13 cellular contexts compared by ENCODE assay signal in genomic region chr2:46569766-46570165, GRCh38. TPM values are rescaled to one million over a fixed set of nuclear protein-coding genes. Genes with fewer than 3 reads are reported as not detected.
DNase-seq lines count a peak whose midpoint lies in the region; ATAC-seq and TF ChIP-seq lines count a peak whose summit lies in the region.
"Had no signal": no experiment of that assay in that cellular context is flagged by ENCODE, and none has a peak within 500 bp of the region (broad histone marks: within the 10 kb centered on the region; RNA-seq: fewer than 3 reads in every experiment).

No MANE protein-coding gene starts in this region.

- DNase-seq in activated naive CD8-positive, alpha-beta T cell treated with anti-CD3 and anti-CD28 coated beads for 36 hours = no peak
- DNase-seq in activated naive CD8-positive, alpha-beta T cell treated with anti-CD3 and anti-CD28 coated beads, Interleukin-2, amount 50 U/mL, for 24 hours = no peak
- DNase-seq in left lung (no peak), transverse colon (no peak), occipital lobe (lab: John Stamatoyannopoulos, UW) (no peak), breast epithelium (ENCODE audit: low spot score in 2 of 2) (no peak)
- DNase-seq: 8988T; activated T-cell treated with anti-CD3 and anti-CD28 coated beads, Interleukin-2, amount 50 U/mL, for 48 hours; cerebellar nuclear complex; NCI-H1048; stimulated activated CD4-positive, alpha-beta T cell treated with anti-CD3 and anti-CD28 coated beads, Interleukin-15, amount 100 ng/mL, for 24 hours had no signal

- H3K27me3 ChIP-seq in left lung (no peaks in the 10 kb centered on the region), transverse colon (no peaks in the 10 kb centered on the region), breast epithelium (no peaks in the 10 kb centered on the region)

- intact Hi-C loops in left lung (cut with DNase I) = no loop called here
- intact Hi-C loops in transverse colon (cut with DNase I; ENCODE audit: low total_unique reads) = no loop called here
- intact Hi-C loops in breast epithelium (cut with DNase I; ENCODE audit: low total_unique reads) = loop anchor here (5.0 kb wide), 1 partner anchor 862 kb away; no protein-coding TSS in a partner anchor

- 43 to 78% methylated on average over 1 of the region's 1 CpG for WGBS in transverse colon (ENCODE audit: low coverage in 1 of 2), 2 donors

- no peak overlapping the region for H3K4me3 Mint-ChIP-seq in activated naive CD8-positive, alpha-beta T cell treated with anti-CD3 and anti-CD28 coated beads for 36 hours
- H3K4me3 Mint-ChIP-seq in activated naive CD8-positive, alpha-beta T cell treated with anti-CD3 and anti-CD28 coated beads, Interleukin-2, amount 50 U/mL, for 24 hours = no peak overlapping the region

- in situ Hi-C loops in transverse colon (cut with MboI; ENCODE audit: low pct_ligation_motif_present in 1 of 4, low pct_unique_long_range_greater_than_20kb in 1 of 4, low sequenced_read_pairs in 3 of 4) = no loop called here

- TF ChIP-seq CTCF in left lung (IDR thresholded peaks at IDR 0.05) (no peak), transverse colon (IDR thresholded peaks at IDR 0.05) (no peak), breast epithelium (IDR thresholded peaks at IDR 0.05) (no peak)

- H3K36me3 ChIP-seq in left lung = peaks cover 0 to 16% of the 10 kb centered on the region in 2 donors
- no peaks in the 10 kb centered on the region for H3K36me3 ChIP-seq in transverse colon
- no peaks in the 10 kb centered on the region for H3K36me3 ChIP-seq in breast epithelium

- no peak for TF ChIP-seq EP300 in transverse colon (IDR thresholded peaks at IDR 0.05; ENCODE audit: low read depth)

- H3K9me3 ChIP-seq in left lung = no peaks in the 10 kb centered on the region
- no peaks in the 10 kb centered on the region for H3K9me3 ChIP-seq in transverse colon
- H3K9me3 ChIP-seq in breast epithelium = no peaks in the 10 kb centered on the region

- TF ChIP-seq POLR2A in transverse colon (IDR thresholded peaks at IDR 0.05) (no peak), breast epithelium (IDR thresholded peaks at IDR 0.05) (no peak)

- no peak for ATAC-seq in activated naive CD8-positive, alpha-beta T cell treated with anti-CD3 and anti-CD28 coated beads, Interleukin-2, amount 50 U/mL, for 24 hours
- ATAC-seq in HG03460 (IDR thresholded peaks at IDR 0.05; ENCODE audit: unreplicated experiment) = peak; percentile 34
- ATAC-seq in left lung = no peak
- no peak for ATAC-seq in HG03135 (IDR thresholded peaks at IDR 0.05; ENCODE audit: unreplicated experiment)

- H3K9me3 Mint-ChIP-seq in activated naive CD8-positive, alpha-beta T cell treated with anti-CD3 and anti-CD28 coated beads for 36 hours = no peaks in the 10 kb centered on the region
- H3K9me3 Mint-ChIP-seq in activated naive CD8-positive, alpha-beta T cell treated with anti-CD3 and anti-CD28 coated beads, Interleukin-2, amount 50 U/mL, for 24 hours = no peaks in the 10 kb centered on the region

- H3K4me1 ChIP-seq in left lung (peaks cover 9 to 48% of the 10 kb centered on the region in 2 donors), transverse colon (peaks cover 5 to 75% (median 22%) of the 10 kb centered on the region in 4 donors), breast epithelium (peaks cover 0 to 14% of the 10 kb centered on the region in 2 donors)

- H3K27ac Mint-ChIP-seq in activated naive CD8-positive, alpha-beta T cell treated with anti-CD3 and anti-CD28 coated beads for 36 hours = peak overlapping the region; percentile 68
- H3K27ac Mint-ChIP-seq in activated naive CD8-positive, alpha-beta T cell treated with anti-CD3 and anti-CD28 coated beads, Interleukin-2, amount 50 U/mL, for 24 hours = no peak overlapping the region

- peaks cover 15% of the 10 kb centered on the region for H3K4me1 Mint-ChIP-seq in activated naive CD8-positive, alpha-beta T cell treated with anti-CD3 and anti-CD28 coated beads for 36 hours
- H3K4me1 Mint-ChIP-seq in activated naive CD8-positive, alpha-beta T cell treated with anti-CD3 and anti-CD28 coated beads, Interleukin-2, amount 50 U/mL, for 24 hours = peaks cover 38% of the 10 kb centered on the region

- H3K27me3 Mint-ChIP-seq in activated naive CD8-positive, alpha-beta T cell treated with anti-CD3 and anti-CD28 coated beads for 36 hours = no peaks in the 10 kb centered on the region
- H3K27me3 Mint-ChIP-seq in activated naive CD8-positive, alpha-beta T cell treated with anti-CD3 and anti-CD28 coated beads, Interleukin-2, amount 50 U/mL, for 24 hours = no peaks in the 10 kb centered on the region

- H3K36me3 Mint-ChIP-seq in activated naive CD8-positive, alpha-beta T cell treated with anti-CD3 and anti-CD28 coated beads for 36 hours = no peaks in the 10 kb centered on the region
- no peaks in the 10 kb centered on the region for H3K36me3 Mint-ChIP-seq in activated naive CD8-positive, alpha-beta T cell treated with anti-CD3 and anti-CD28 coated beads, Interleukin-2, amount 50 U/mL, for 24 hours (ENCODE audit: low read depth)

- H3K27ac ChIP-seq in left lung = peak overlapping the region; percentile 49 to 70
- H3K27ac ChIP-seq in transverse colon = peak overlapping the region; percentile 64 to 74 (median 72)
- peak overlapping the region in 1 of 2 donors; percentile 76 for H3K27ac ChIP-seq in breast epithelium

- no peak overlapping the region for H3K4me3 ChIP-seq in left lung
- no peak overlapping the region for H3K4me3 ChIP-seq in transverse colon
- H3K4me3 ChIP-seq in breast epithelium = no peak overlapping the region

RNA-seq across cellular contexts. Expression of gene ATP6V1E2, which starts 27.4 kb away (rescaled TPM):
- 1 to 10 TPM; 5.7 to 8.3 TPM for total RNA-seq in activated naive CD8-positive, alpha-beta T cell treated with anti-CD3 and anti-CD28 coated beads for 36 hours
- total RNA-seq in left lung (1 to 10 TPM; 4.5 to 7.5 TPM), transverse colon (1 to 10 TPM in 3 of 4 donors, not detected in 1; 1.2 to 3.2 (median 2.2) TPM), occipital lobe (6.4 TPM), breast epithelium (1 to 10 TPM; 4.9 to 9.0 (median 8.5) TPM)

RNA-seq across cellular contexts. Expression of gene RHOQ, which starts 27.5 kb away (rescaled TPM):
- total RNA-seq in activated naive CD8-positive, alpha-beta T cell treated with anti-CD3 and anti-CD28 coated beads for 36 hours = 10 to 100 TPM; 15.0 to 15.7 TPM
- total RNA-seq in left lung (100 to 1,000 TPM in 1 of 2 donors, 10 to 100 TPM in 1; 79.1 to 103 TPM), transverse colon (10 to 100 TPM in 3 of 4 donors, 1 to 10 TPM in 1; 8.2 to 58.1 (median 41.6) TPM), occipital lobe (20.4 TPM), breast epithelium (100 to 1,000 TPM in 2 of 3 donors, 10 to 100 TPM in 1; 90.7 to 302 (median 110) TPM)

RNA-seq across cellular contexts. Expression of gene PIGF, which starts 47.1 kb away (rescaled TPM):
- 10 to 100 TPM; 20.9 TPM for total RNA-seq in activated naive CD8-positive, alpha-beta T cell treated with anti-CD3 and anti-CD28 coated beads for 36 hours
- total RNA-seq in left lung (10 to 100 TPM; 26.9 to 30.7 TPM), transverse colon (10 to 100 TPM in 2 of 4 donors, 1 to 10 TPM in 2; 4.6 to 38.1 (median 14.4) TPM), occipital lobe (28.9 TPM), breast epithelium (10 to 100 TPM; 13.8 to 27.1 (median 22.9) TPM)

RNA-seq across cellular contexts. Expression of gene CRIPT, which starts 47.2 kb away (rescaled TPM):
- total RNA-seq in activated naive CD8-positive, alpha-beta T cell treated with anti-CD3 and anti-CD28 coated beads for 36 hours = 1 to 10 TPM; 7.7 to 8.1 TPM
- total RNA-seq in left lung (10 to 100 TPM; 11.5 to 15.5 TPM), transverse colon (10 to 100 TPM in 3 of 4 donors, 1 to 10 TPM in 1; 6.0 to 18.1 (median 14.7) TPM), occipital lobe (49.9 TPM), breast epithelium (10 to 100 TPM; 13.0 to 40.1 (median 22.6) TPM)
